ENCODE assay signal across 2 cellular contexts in genomic region chr22:40324468-40325305, GRCh38.
TF ChIP-seq lines count a peak whose summit lies in the region.

No MANE protein-coding gene starts in this region.

TF ChIP-seq in GM23338, 12 proteins besides CTCF, POLR2A, EP300 and RAD21:
- TF ChIP-seq JUNB (IDR thresholded peaks at IDR 0.05; ENCODE audit: unreplicated experiment) (no peak), REST (IDR thresholded peaks at IDR 0.05; ENCODE audit: unreplicated experiment) (no peak), ZNF114 (CRISPR knock-in tag; IDR thresholded peaks at IDR 0.05) (no peak), ETS1 (IDR thresholded peaks at IDR 0.05) (no peak), ZNF462 (CRISPR knock-in tag; IDR thresholded peaks at IDR 0.05) (no peak), NANOG (IDR thresholded peaks at IDR 0.05; ENCODE audit: borderline replicate concordance) (no peak)

TF ChIP-seq in GM12878, 131 proteins besides CTCF, POLR2A, EP300 and RAD21:
- no peak for TF ChIP-seq IRF5 (IDR thresholded peaks at IDR 0.05; ENCODE audit: borderline replicate concordance)
- TF ChIP-seq EZH2 (IDR thresholded peaks at IDR 0.05; ENCODE audit: borderline replicate concordance, control insufficient read depth, low read depth, low read length) = no peak
- no peak for TF ChIP-seq BACH1 (IDR thresholded peaks at IDR 0.05; ENCODE audit: borderline replicate concordance)
- TF ChIP-seq NRF1 (conservative IDR thresholded peaks at IDR 0.05; ENCODE audit: low read depth, low read length) = no peak
- no peak for TF ChIP-seq SIX5 (IDR thresholded peaks at IDR 0.05; ENCODE audit: low read depth, low read length, severe bottlenecking)
